Comparison of ENCODE assay signal across 1 cellular context in genomic region chr1:40339420-40340323, GRCh38.
A peak's percentile ranks its signal among the peaks of the same experiment; 100 is the strongest.
TF ChIP-seq lines count a peak whose summit lies in the region.

No MANE protein-coding gene starts in this region.

TF ChIP-seq in K562, 482 proteins besides CTCF, POLR2A, EP300 and RAD21 (continued from another document and continues in another):
- TF ChIP-seq FOXM1 (IDR thresholded peaks at IDR 0.05; ENCODE audit: low read depth) (0 out of 2 replicates have a peak, but pooled peaks have one; percentile 37), FOXM1 (CRISPR knock-in tag; IDR thresholded peaks at IDR 0.05; ENCODE audit: low read depth) (no peak), FOXK2 (conservative IDR thresholded peaks at IDR 0.05 in 1 of 2, IDR thresholded peaks at IDR 0.05 in 1 of 2; ENCODE audit: low read depth in 2 of 2) (0 out of 4 replicates have a peak, but pooled peaks of 1 of the 2 experiments have one; percentile 14), NELFE (IDR thresholded peaks at IDR 0.05; ENCODE audit: insufficient read depth, insufficient read length) (no peak), ZNF639 (CRISPR knock-in tag; conservative IDR thresholded peaks at IDR 0.05 in 1 of 2, IDR thresholded peaks at IDR 0.05 in 1 of 2) (no peak), PML (IDR thresholded peaks at IDR 0.05; ENCODE audit: low read length) (no peak), ZNF609 (CRISPR knock-in tag; IDR thresholded peaks at IDR 0.05; ENCODE audit: borderline replicate concordance) (no peak), TCF3 (CRISPR knock-in tag; IDR thresholded peaks at IDR 0.05) (peak; percentile 90), SMARCE1 (IDR thresholded peaks at IDR 0.05) (peak; percentile 53; the same call in 1 of the 2 replicates), CEBPB (tag; IDR thresholded peaks at IDR 0.05) (peak; percentile 67), HOXB6 (CRISPR knock-in tag; IDR thresholded peaks at IDR 0.05; ENCODE audit: borderline replicate concordance) (no peak), MYNN (IDR thresholded peaks at IDR 0.05) (0 out of 2 replicates have a peak, but pooled peaks have one; percentile 45), MYNN (CRISPR knock-in tag; IDR thresholded peaks at IDR 0.05) (no peak), ESRRA (IDR thresholded peaks at IDR 0.05; ENCODE audit: borderline replicate concordance, low read depth) (0 out of 2 replicates have a peak, but pooled peaks have one; percentile 22), SRSF7 (optimal IDR thresholded peaks at IDR 0.05; ENCODE audit: low read depth, low read length) (no peak), CBX2 (IDR thresholded peaks at IDR 0.05; ENCODE audit: insufficient read depth, low read length, poor library complexity, severe bottlenecking) (no peak), CTBP1 (IDR thresholded peaks at IDR 0.05; ENCODE audit: borderline replicate concordance) (peak; percentile 57; the same call in 1 of the 2 replicates), ZFPM2 (CRISPR knock-in tag; IDR thresholded peaks at IDR 0.05) (no peak), BMI1 (IDR thresholded peaks at IDR 0.05; ENCODE audit: low read length) (no peak), POLR2H (tag; IDR thresholded peaks at IDR 0.05; ENCODE audit: low read depth) (no peak), NR1H2 (CRISPR knock-in tag; IDR thresholded peaks at IDR 0.05) (no peak), THAP7 (CRISPR knock-in tag; IDR thresholded peaks at IDR 0.05) (no peak), KAT8 (IDR thresholded peaks at IDR 0.05; ENCODE audit: low read depth) (no peak), CBFA2T2 (conservative IDR thresholded peaks at IDR 0.05) (peak; percentile 87), E2F3 (CRISPR knock-in tag; IDR thresholded peaks at IDR 0.05) (no peak), MAZ (CRISPR knock-in tag; conservative IDR thresholded peaks at IDR 0.05 in 1 of 2, IDR thresholded peaks at IDR 0.05 in 1 of 2) (peak in 1 of 2 experiments; percentile 53; a peak in 1 of 4 replicates), ZNF407 (IDR thresholded peaks at IDR 0.05; ENCODE audit: low read depth) (no peak)
- TF ChIP-seq, protein P1, sequence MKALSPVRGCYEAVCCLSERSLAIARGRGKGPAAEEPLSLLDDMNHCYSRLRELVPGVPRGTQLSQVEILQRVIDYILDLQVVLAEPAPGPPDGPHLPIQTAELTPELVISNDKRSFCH (CRISPR knock-in tag; IDR thresholded peaks at IDR 0.05) = no peak
- TF ChIP-seq, protein P1 (tag; IDR thresholded peaks at IDR 0.05) = no peak
- TF ChIP-seq, protein P2, sequence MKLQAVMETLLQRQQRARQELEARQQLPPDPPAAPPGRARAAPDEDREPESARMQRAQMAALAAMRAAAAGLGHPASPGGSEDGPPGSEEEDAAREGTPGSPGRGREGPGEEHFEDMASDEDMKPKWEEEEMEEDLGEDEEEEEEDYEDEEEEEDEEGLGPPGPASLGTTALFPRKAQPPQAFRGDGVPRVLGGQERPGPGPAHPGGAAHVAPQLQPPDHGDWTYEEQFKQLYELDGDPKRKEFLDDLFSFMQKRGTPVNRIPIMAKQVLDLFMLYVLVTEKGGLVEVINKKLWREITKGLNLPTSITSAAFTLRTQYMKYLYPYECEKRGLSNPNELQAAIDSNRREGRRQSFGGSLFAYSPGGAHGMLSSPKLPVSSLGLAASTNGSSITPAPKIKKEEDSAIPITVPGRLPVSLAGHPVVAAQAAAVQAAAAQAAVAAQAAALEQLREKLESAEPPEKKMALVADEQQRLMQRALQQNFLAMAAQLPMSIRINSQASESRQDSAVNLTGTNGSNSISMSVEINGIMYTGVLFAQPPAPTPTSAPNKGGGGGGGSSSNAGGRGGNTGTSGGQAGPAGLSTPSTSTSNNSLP (IDR thresholded peaks at IDR 0.05; ENCODE audit: borderline replicate concordance, low read depth, low read length) = no peak
- TF ChIP-seq, protein P3, sequence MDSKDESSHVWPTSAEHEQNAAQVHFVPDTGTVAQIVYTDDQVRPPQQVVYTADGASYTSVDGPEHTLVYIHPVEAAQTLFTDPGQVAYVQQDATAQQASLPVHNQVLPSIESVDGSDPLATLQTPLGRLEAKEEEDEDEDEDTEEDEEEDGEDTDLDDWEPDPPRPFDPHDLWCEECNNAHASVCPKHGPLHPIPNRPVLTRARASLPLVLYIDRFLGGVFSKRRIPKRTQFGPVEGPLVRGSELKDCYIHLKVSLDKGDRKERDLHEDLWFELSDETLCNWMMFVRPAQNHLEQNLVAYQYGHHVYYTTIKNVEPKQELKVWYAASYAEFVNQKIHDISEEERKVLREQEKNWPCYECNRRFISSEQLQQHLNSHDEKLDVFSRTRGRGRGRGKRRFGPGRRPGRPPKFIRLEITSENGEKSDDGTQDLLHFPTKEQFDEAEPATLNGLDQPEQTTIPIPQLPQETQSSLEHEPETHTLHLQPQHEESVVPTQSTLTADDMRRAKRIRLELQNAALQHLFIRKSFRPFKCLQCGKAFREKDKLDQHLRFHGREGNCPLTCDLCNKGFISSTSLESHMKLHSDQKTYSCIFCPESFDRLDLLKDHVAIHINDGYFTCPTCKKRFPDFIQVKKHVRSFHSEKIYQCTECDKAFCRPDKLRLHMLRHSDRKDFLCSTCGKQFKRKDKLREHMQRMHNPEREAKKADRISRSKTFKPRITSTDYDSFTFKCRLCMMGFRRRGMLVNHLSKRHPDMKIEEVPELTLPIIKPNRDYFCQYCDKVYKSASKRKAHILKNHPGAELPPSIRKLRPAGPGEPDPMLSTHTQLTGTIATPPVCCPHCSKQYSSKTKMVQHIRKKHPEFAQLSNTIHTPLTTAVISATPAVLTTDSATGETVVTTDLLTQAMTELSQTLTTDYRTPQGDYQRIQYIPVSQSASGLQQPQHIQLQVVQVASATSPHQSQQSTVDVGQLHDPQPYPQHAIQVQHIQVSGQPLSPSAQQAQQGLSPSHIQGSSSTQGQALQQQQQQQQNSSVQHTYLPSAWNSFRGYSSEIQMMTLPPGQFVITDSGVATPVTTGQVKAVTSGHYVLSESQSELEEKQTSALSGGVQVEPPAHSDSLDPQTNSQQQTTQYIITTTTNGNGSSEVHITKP (IDR thresholded peaks at IDR 0.05; ENCODE audit: partially characterized antibody) = peak; percentile 44
- TF ChIP-seq, protein P4, sequence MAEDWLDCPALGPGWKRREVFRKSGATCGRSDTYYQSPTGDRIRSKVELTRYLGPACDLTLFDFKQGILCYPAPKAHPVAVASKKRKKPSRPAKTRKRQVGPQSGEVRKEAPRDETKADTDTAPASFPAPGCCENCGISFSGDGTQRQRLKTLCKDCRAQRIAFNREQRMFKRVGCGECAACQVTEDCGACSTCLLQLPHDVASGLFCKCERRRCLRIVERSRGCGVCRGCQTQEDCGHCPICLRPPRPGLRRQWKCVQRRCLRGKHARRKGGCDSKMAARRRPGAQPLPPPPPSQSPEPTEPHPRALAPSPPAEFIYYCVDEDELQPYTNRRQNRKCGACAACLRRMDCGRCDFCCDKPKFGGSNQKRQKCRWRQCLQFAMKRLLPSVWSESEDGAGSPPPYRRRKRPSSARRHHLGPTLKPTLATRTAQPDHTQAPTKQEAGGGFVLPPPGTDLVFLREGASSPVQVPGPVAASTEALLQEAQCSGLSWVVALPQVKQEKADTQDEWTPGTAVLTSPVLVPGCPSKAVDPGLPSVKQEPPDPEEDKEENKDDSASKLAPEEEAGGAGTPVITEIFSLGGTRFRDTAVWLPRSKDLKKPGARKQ (CRISPR knock-in tag; IDR thresholded peaks at IDR 0.05) = no peak
